31 cellular contexts compared by ENCODE assay signal in the genomic region with DNA sequence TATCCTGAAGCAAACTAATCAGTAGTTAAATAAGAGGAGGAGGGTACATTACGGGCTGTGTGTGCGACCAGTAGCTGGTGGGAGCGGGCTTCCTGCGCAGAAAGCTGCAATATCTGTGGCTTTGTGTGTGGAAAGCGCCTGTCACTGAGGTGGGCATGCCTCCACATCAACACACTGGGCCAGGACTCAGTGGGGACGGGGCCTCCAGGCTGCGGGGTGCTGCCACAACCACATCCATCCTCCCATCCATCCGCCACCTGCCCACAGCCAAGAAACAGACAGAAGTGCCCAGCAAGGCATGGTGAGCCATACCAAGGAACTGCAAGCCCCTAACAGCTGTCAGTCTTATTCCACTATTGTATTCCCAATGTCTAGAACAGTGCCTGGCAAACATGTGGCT.
"Had no signal": no experiment of that assay in that cellular context is flagged by ENCODE, and none has a peak within 500 bp of the region (broad histone marks: within the 10 kb centered on the region; RNA-seq: fewer than 3 reads in every experiment).

No MANE protein-coding gene starts in this region.

- H3K9me3 Mint-ChIP-seq: activated CD4-positive, alpha-beta memory T cell treated with anti-CD3 and anti-CD28 coated beads for 36 hours; activated T-helper 1 cell treated with anti-CD3 and anti-CD28 coated beads, Interleukin-12 subunit alpha, Interleukin-12 subunit beta, Interleukin-2, Interleukin-4 antibody, amounts not matched to agents 30 ng/mL and 10 ng/mL and 1 ng/mL, durations not matched to agents 14 hours and 24 hours and 36 hours; activated T-helper 2 cell treated with anti-CD3 and anti-CD28 coated beads, Interferon-gamma antibody, Interleukin-2, Interleukin-4, amounts not matched to agents 10 μg/mL and 5 μg/mL and 100 μg/mL, durations not matched to agents 14 hours and 24 hours and 36 hours; effector memory CD8-positive, alpha-beta T cell; T-helper 2 cell treated with Interferon-gamma antibody and Interleukin-4, amounts not matched to agents 5 μg/mL and 100 μg/mL, for 36 hours had no signal

- H3K27ac Mint-ChIP-seq: activated CD4-positive, alpha-beta memory T cell treated with anti-CD3 and anti-CD28 coated beads for 36 hours; activated CD4-positive, alpha-beta T cell treated with anti-CD3 and anti-CD28 coated beads for 36 hours; activated CD4-positive, alpha-beta T cell treated with anti-CD3 and anti-CD28 coated beads, Interleukin-2, amount 10 ng/mL, durations not matched to agents 24 days and 14 days; activated CD8-positive, alpha-beta memory T cell treated with anti-CD3 and anti-CD28 coated beads, Interleukin-2, amount 10 ng/mL, durations not matched to agents 7 days and 5 days; activated CD8-positive, alpha-beta T cell treated with anti-CD3 and anti-CD28 coated beads, Interleukin-2, amount 10 ng/mL, durations not matched to agents 7 days and 5 days; activated naive CD4-positive, alpha-beta T cell treated with anti-CD3 and anti-CD28 coated beads, Interleukin-2, amount 10 ng/mL, durations not matched to agents 7 days and 5 days; activated naive CD4-positive, alpha-beta T cell treated with anti-CD3 and anti-CD28 coated beads, Interleukin-2, amount 50 U/mL, for 72 hours; activated naive CD8-positive, alpha-beta T cell treated with anti-CD3 and anti-CD28 coated beads, Interleukin-2, amount 10 ng/mL, durations not matched to agents 7 days and 5 days; activated T-helper 1 cell treated with anti-CD3 and anti-CD28 coated beads, Interleukin-12 subunit alpha, Interleukin-12 subunit beta, Interleukin-2, Interleukin-4 antibody, amounts not matched to agents 30 ng/mL and 10 ng/mL and 1 ng/mL, durations not matched to agents 14 hours and 24 hours and 36 hours; activated T-helper 2 cell treated with anti-CD3 and anti-CD28 coated beads, Interferon-gamma antibody, Interleukin-2, Interleukin-4, amounts not matched to agents 10 μg/mL and 5 μg/mL and 100 μg/mL, durations not matched to agents 14 hours and 24 hours and 36 hours; brain; T-helper 17 cell; T-helper 2 cell treated with Interferon-gamma antibody and Interleukin-4, amounts not matched to agents 5 μg/mL and 100 μg/mL, for 36 hours had no signal

- H3K27me3 Mint-ChIP-seq: activated CD8-positive, alpha-beta memory T cell treated with anti-CD3 and anti-CD28 coated beads, Interleukin-2, amount 10 ng/mL, durations not matched to agents 7 days and 5 days had no signal

- H3K27me3 ChIP-seq: ascending aorta, breast epithelium, cardiac muscle cell had no signal

- H3K36me3 Mint-ChIP-seq: activated CD4-positive, alpha-beta memory T cell treated with anti-CD3 and anti-CD28 coated beads for 36 hours; activated CD8-positive, alpha-beta memory T cell treated with anti-CD3 and anti-CD28 coated beads, Interleukin-2, amount 10 ng/mL, durations not matched to agents 7 days and 5 days; activated naive CD4-positive, alpha-beta T cell treated with anti-CD3 and anti-CD28 coated beads, Interleukin-2, amount 10 ng/mL, durations not matched to agents 7 days and 5 days; activated naive CD4-positive, alpha-beta T cell treated with anti-CD3 and anti-CD28 coated beads, Interleukin-2, amount 50 U/mL, for 72 hours; activated naive CD8-positive, alpha-beta T cell treated with anti-CD3 and anti-CD28 coated beads, Interleukin-2, amount 10 ng/mL, durations not matched to agents 7 days and 5 days; brain had no signal

- H3K36me3 ChIP-seq: ascending aorta, breast epithelium, cardiac muscle cell had no signal

- ATAC-seq: activated CD4-positive, alpha-beta T cell treated with anti-CD3 and anti-CD28 coated beads for 36 hours; activated CD8-positive, alpha-beta memory T cell treated with anti-CD3 and anti-CD28 coated beads, Interleukin-2, amount 10 ng/mL, durations not matched to agents 7 days and 5 days; activated CD8-positive, alpha-beta T cell treated with anti-CD3 and anti-CD28 coated beads, Interleukin-2, amount 10 ng/mL, durations not matched to agents 7 days and 5 days; activated naive CD4-positive, alpha-beta T cell treated with anti-CD3 and anti-CD28 coated beads, Interleukin-2, amount 50 U/mL, for 72 hours; effector memory CD8-positive, alpha-beta T cell; esophagus mucosa; T-helper 17 cell had no signal

- DNase-seq: activated CD4-positive, alpha-beta memory T cell treated with anti-CD3 and anti-CD28 coated beads for 36 hours; activated CD4-positive, alpha-beta T cell treated with anti-CD3 and anti-CD28 coated beads for 36 hours; activated CD4-positive, alpha-beta T cell treated with anti-CD3 and anti-CD28 coated beads, Interleukin-2, amount 10 ng/mL, durations not matched to agents 24 days and 14 days; activated CD4-positive, CD25-positive, alpha-beta regulatory T cell; activated CD4-positive, CD25-positive, alpha-beta regulatory T cell treated with anti-CD3 and anti-CD28 coated beads, Interleukin-2, amount 50 U/mL, for 72 hours; activated CD8-positive, alpha-beta memory T cell treated with anti-CD3 and anti-CD28 coated beads, Interleukin-2, amount 10 ng/mL, durations not matched to agents 7 days and 5 days; activated CD8-positive, alpha-beta memory T cell treated with anti-CD3 and anti-CD28 coated beads, Interleukin-2, amount 50 U/mL, for 4 hours; activated CD8-positive, alpha-beta T cell treated with anti-CD3 and anti-CD28 coated beads, Interleukin-2, amount 10 ng/mL, durations not matched to agents 7 days and 5 days; activated effector memory CD4-positive, alpha-beta T cell treated with anti-CD3 and anti-CD28 coated beads, Interleukin-2, amount 50 U/mL, for 16 hours; activated naive CD4-positive, alpha-beta T cell treated with anti-CD3 and anti-CD28 coated beads, Interleukin-2, amount 10 ng/mL, durations not matched to agents 7 days and 5 days; activated naive CD8-positive, alpha-beta T cell treated with anti-CD3 and anti-CD28 coated beads, Interleukin-2, amount 10 ng/mL, durations not matched to agents 7 days and 5 days; activated T-cell treated with anti-CD3 and anti-CD28 coated beads, Interleukin-2, amount 50 U/mL, for 1 hour; activated T-cell treated with anti-CD3 and anti-CD28 coated beads, Interleukin-2, amount 50 U/mL, for 48 hours; cortex of kidney; dermis blood vessel endothelial cell; effector CD4-positive, alpha-beta T cell; effector memory CD8-positive, alpha-beta T cell; foreskin fibroblast; glutamatergic neuron; T-helper 1 cell; T-helper 17 cell; T1000 had no signal

- H3K4me1 Mint-ChIP-seq: activated CD4-positive, alpha-beta T cell treated with anti-CD3 and anti-CD28 coated beads for 36 hours; activated CD4-positive, alpha-beta T cell treated with anti-CD3 and anti-CD28 coated beads, Interleukin-2, amount 10 ng/mL, durations not matched to agents 24 days and 14 days; activated CD8-positive, alpha-beta memory T cell treated with anti-CD3 and anti-CD28 coated beads, Interleukin-2, amount 10 ng/mL, durations not matched to agents 7 days and 5 days; activated naive CD4-positive, alpha-beta T cell treated with anti-CD3 and anti-CD28 coated beads, Interleukin-2, amount 10 ng/mL, durations not matched to agents 7 days and 5 days; brain; T-helper 17 cell had no signal

- H3K4me3 Mint-ChIP-seq: activated CD4-positive, alpha-beta memory T cell treated with anti-CD3 and anti-CD28 coated beads for 36 hours; activated CD4-positive, alpha-beta T cell treated with anti-CD3 and anti-CD28 coated beads for 36 hours; activated CD4-positive, alpha-beta T cell treated with anti-CD3 and anti-CD28 coated beads, Interleukin-2, amount 10 ng/mL, durations not matched to agents 24 days and 14 days; activated CD8-positive, alpha-beta memory T cell treated with anti-CD3 and anti-CD28 coated beads, Interleukin-2, amount 10 ng/mL, durations not matched to agents 7 days and 5 days; activated CD8-positive, alpha-beta T cell treated with anti-CD3 and anti-CD28 coated beads, Interleukin-2, amount 10 ng/mL, durations not matched to agents 7 days and 5 days; activated naive CD4-positive, alpha-beta T cell treated with anti-CD3 and anti-CD28 coated beads, Interleukin-2, amount 10 ng/mL, durations not matched to agents 7 days and 5 days; activated naive CD8-positive, alpha-beta T cell treated with anti-CD3 and anti-CD28 coated beads, Interleukin-2, amount 10 ng/mL, durations not matched to agents 7 days and 5 days; activated T-helper 1 cell treated with anti-CD3 and anti-CD28 coated beads, Interleukin-12 subunit alpha, Interleukin-12 subunit beta, Interleukin-2, Interleukin-4 antibody, amounts not matched to agents 30 ng/mL and 10 ng/mL and 1 ng/mL, durations not matched to agents 14 hours and 24 hours and 36 hours; brain; effector memory CD8-positive, alpha-beta T cell; T-helper 17 cell; T-helper 2 cell treated with Interferon-gamma antibody and Interleukin-4, amounts not matched to agents 5 μg/mL and 100 μg/mL, for 36 hours had no signal

- H3K27ac ChIP-seq: ascending aorta, breast epithelium, cardiac muscle cell had no signal

- H3K4me1 ChIP-seq: ascending aorta, breast epithelium had no signal

- H3K4me3 ChIP-seq: ascending aorta, breast epithelium, cardiac muscle cell had no signal
